In genomic region chr3:62237296-62237948, GRCh38 we compare ENCODE assay signal across 25 cellular contexts.
DNase-seq lines count a peak whose midpoint lies in the region; ATAC-seq and TF ChIP-seq lines count a peak whose summit lies in the region.
"Had no signal": no experiment of that assay in that cellular context is flagged by ENCODE, and none has a peak within 500 bp of the region (broad histone marks: within the 10 kb centered on the region; RNA-seq: fewer than 3 reads in every experiment).

No MANE protein-coding gene starts in this region.

- H3K4me3 Mint-ChIP-seq in activated naive CD8-positive, alpha-beta T cell treated with anti-CD3 and anti-CD28 coated beads for 36 hours, result no peak overlapping the region
- H3K4me3 Mint-ChIP-seq in activated naive CD4-positive, alpha-beta T cell treated with anti-CD3 and anti-CD28 coated beads for 36 hours, result no peak overlapping the region
- H3K4me3 Mint-ChIP-seq in Calu3 (ENCODE audit: low read depth, unreplicated experiment), result no peak overlapping the region
- H3K4me3 Mint-ChIP-seq: naive thymus-derived CD4-positive, alpha-beta T cell had no signal

- H3K27me3 Mint-ChIP-seq in activated naive CD8-positive, alpha-beta T cell treated with anti-CD3 and anti-CD28 coated beads for 36 hours, result peaks cover 14% of the 10 kb centered on the region
- H3K27me3 Mint-ChIP-seq in activated naive CD4-positive, alpha-beta T cell treated with anti-CD3 and anti-CD28 coated beads for 36 hours (ENCODE audit: low read depth), result peaks cover 7% of the 10 kb centered on the region
- no peaks in the 10 kb centered on the region for H3K27me3 Mint-ChIP-seq in Calu3 (ENCODE audit: unreplicated experiment)

- no peaks in the 10 kb centered on the region for H3K36me3 Mint-ChIP-seq in activated naive CD8-positive, alpha-beta T cell treated with anti-CD3 and anti-CD28 coated beads for 36 hours
- no peaks in the 10 kb centered on the region for H3K36me3 Mint-ChIP-seq in activated naive CD4-positive, alpha-beta T cell treated with anti-CD3 and anti-CD28 coated beads for 36 hours (ENCODE audit: low read depth)
- H3K36me3 Mint-ChIP-seq in Calu3 (ENCODE audit: insufficient read depth, unreplicated experiment), result no peaks in the 10 kb centered on the region
- H3K36me3 Mint-ChIP-seq: activated naive CD4-positive, alpha-beta T cell treated with anti-CD3 and anti-CD28 coated beads, Interleukin-2, amount 50 U/mL, for 72 hours; naive thymus-derived CD4-positive, alpha-beta T cell had no signal

- H3K27ac Mint-ChIP-seq in activated naive CD8-positive, alpha-beta T cell treated with anti-CD3 and anti-CD28 coated beads for 36 hours, result no peak overlapping the region
- no peak overlapping the region for H3K27ac Mint-ChIP-seq in activated naive CD4-positive, alpha-beta T cell treated with anti-CD3 and anti-CD28 coated beads for 36 hours
- H3K27ac Mint-ChIP-seq in Calu3 (ENCODE audit: unreplicated experiment), result no peak overlapping the region
- H3K27ac Mint-ChIP-seq: activated naive CD4-positive, alpha-beta T cell treated with anti-CD3 and anti-CD28 coated beads, Interleukin-2, amount 50 U/mL, for 72 hours; naive thymus-derived CD4-positive, alpha-beta T cell had no signal

- H3K4me1 Mint-ChIP-seq in activated naive CD8-positive, alpha-beta T cell treated with anti-CD3 and anti-CD28 coated beads for 36 hours, result no peaks in the 10 kb centered on the region
- no peaks in the 10 kb centered on the region for H3K4me1 Mint-ChIP-seq in activated naive CD4-positive, alpha-beta T cell treated with anti-CD3 and anti-CD28 coated beads for 36 hours (ENCODE audit: low read depth)
- H3K4me1 Mint-ChIP-seq in Calu3 (ENCODE audit: low read depth, unreplicated experiment), result no peaks in the 10 kb centered on the region

- peak; percentile 12 for ATAC-seq in GM21576 (IDR thresholded peaks at IDR 0.05; ENCODE audit: unreplicated experiment)
- ATAC-seq: activated CD4-positive, CD25-positive, alpha-beta regulatory T cell treated with anti-CD3 and anti-CD28 coated beads, Interleukin-2, amount 50 U/mL, for 24 hours; activated naive CD4-positive, alpha-beta T cell treated with anti-CD3 and anti-CD28 coated beads, Interleukin-2, amount 50 U/mL, for 72 hours; gastroesophageal sphincter; naive thymus-derived CD4-positive, alpha-beta T cell; upper lobe of right lung had no signal

- CTCF ChIA-PET in activated naive CD4-positive, alpha-beta T cell treated with anti-CD3 and anti-CD28 coated beads for 36 hours (lab: Charles Lee), result no interaction called here
- CTCF ChIA-PET in Calu3 (lab: Charles Lee), result interaction anchor here (0.6 kb wide), 1 partner anchor 203 kb away, joined by 9 read pairs; no protein-coding TSS in a partner anchor

- intact Hi-C loops in activated naive CD4-positive, alpha-beta T cell treated with anti-CD3 and anti-CD28 coated beads for 36 hours (cut with micrococcal nuclease), result no loop called here
- intact Hi-C loops in Calu3 (cut with micrococcal nuclease; ENCODE audit: unreplicated experiment), result no loop called here

- no peaks in the 10 kb centered on the region for H3K9me3 Mint-ChIP-seq in activated naive CD8-positive, alpha-beta T cell treated with anti-CD3 and anti-CD28 coated beads for 36 hours
- H3K9me3 Mint-ChIP-seq in activated naive CD4-positive, alpha-beta T cell treated with anti-CD3 and anti-CD28 coated beads for 36 hours, result no peaks in the 10 kb centered on the region
- H3K9me3 Mint-ChIP-seq in Calu3 (ENCODE audit: low read depth, unreplicated experiment), result no peaks in the 10 kb centered on the region
- H3K9me3 Mint-ChIP-seq: activated naive CD4-positive, alpha-beta T cell treated with anti-CD3 and anti-CD28 coated beads, Interleukin-2, amount 50 U/mL, for 72 hours had no signal

- no TSS peak for BruUV-seq in Calu3 (replicated peaks; lab: Mats Ljungman, UMichigan)

- TF ChIP-seq CTCF in Calu3 (IDR thresholded peaks at IDR 0.05; ENCODE audit: unreplicated experiment), result no peak

- DNase-seq in NCI-H1694 treated with DMSO at 0.1 percent for 48 hours (lab: John Stamatoyannopoulos, UW), result peak; percentile 22
- DNase-seq in NCI-H1694 (lab: John Stamatoyannopoulos, UW), result no peak
- peak; percentile 9 for DNase-seq in LHCN-M2 (ENCODE audit: low read depth)
- peak; percentile 30 for DNase-seq in myocyte (ENCODE audit: low read depth)
- no peak for DNase-seq in activated naive CD8-positive, alpha-beta T cell treated with anti-CD3 and anti-CD28 coated beads for 36 hours
- DNase-seq in activated naive CD4-positive, alpha-beta T cell treated with anti-CD3 and anti-CD28 coated beads for 36 hours, result no peak
- no peak for DNase-seq in Calu3
- DNase-seq: activated T-cell treated with anti-CD3 and anti-CD28 coated beads, Interleukin-2, amount 50 U/mL, for 48 hours; BE2C; Caco-2; esophagus squamous epithelium; HCEC 1CT; IMR-90; mesenchymal stem cell; MG63; naive thymus-derived CD4-positive, alpha-beta T cell; NCI-H2029 treated with DMSO at 0.1 percent for 48 hours; NCI-H510A treated with DMSO at 0.1 percent for 48 hours; retina; stimulated activated CD8-positive, alpha-beta memory T cell treated with anti-CD3 and anti-CD28 coated beads, Interleukin-4, amount 100 ng/mL, for 48 hours; upper lobe of right lung had no signal

Comparison
In these comparisons a context has a peak if more than half of its experiments do, and no peak if none do; other contexts are left out.
1. DNase-seq: peak in NCI-H1694 treated with DMSO at 0.1 percent for 48 hours (single experiment), LHCN-M2 (single experiment) and myocyte (single experiment); none in NCI-H1694 (single experiment), activated naive CD8-positive, alpha-beta T cell treated with anti-CD3 and anti-CD28 coated beads for 36 hours (single experiment), activated naive CD4-positive, alpha-beta T cell treated with anti-CD3 and anti-CD28 coated beads for 36 hours (single experiment) and Calu3 (single experiment).